In the genomic region with DNA sequence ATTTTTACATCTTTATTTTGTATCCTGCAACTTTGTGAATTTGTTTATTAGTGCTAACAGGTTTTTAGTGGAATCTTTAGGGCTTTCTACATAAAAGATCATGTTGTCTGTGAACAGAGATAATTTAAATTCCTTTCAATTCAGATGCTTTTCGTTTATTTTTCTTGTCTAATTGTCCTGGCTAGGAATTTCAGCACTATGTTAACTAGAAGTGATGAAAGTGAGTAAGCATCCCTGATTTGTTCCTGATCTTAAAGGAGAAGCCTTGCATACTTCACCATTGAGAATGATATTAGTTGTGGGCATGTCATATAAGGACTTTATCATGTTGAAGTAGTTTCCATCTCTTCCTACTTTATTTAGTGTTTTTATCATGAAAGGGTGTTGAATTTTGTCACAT, we compare ENCODE assay signal across 33 cellular contexts. TPM values are rescaled to one million over a fixed set of nuclear protein-coding genes. Genes with fewer than 3 reads are reported as not detected.
"Had no signal": no experiment of that assay in that cellular context is flagged by ENCODE, and none has a peak within 500 bp of the region (broad histone marks: within the 10 kb centered on the region; RNA-seq: fewer than 3 reads in every experiment).

No MANE protein-coding gene starts in this region.

- H3K4me1 ChIP-seq: Peyer's patch had no signal

- H3K9me3 ChIP-seq: ascending aorta, body of pancreas, breast epithelium, Peyer's patch had no signal

- H3K36me3 ChIP-seq: ascending aorta, breast epithelium, MG63, Peyer's patch had no signal

- H3K27me3 ChIP-seq: ascending aorta, body of pancreas, breast epithelium, Peyer's patch had no signal

- H3K27ac ChIP-seq: ascending aorta, breast epithelium, Peyer's patch, RWPE1, SK-N-MC had no signal

- H3K4me3 ChIP-seq: ascending aorta, body of pancreas, breast epithelium, MG63, Peyer's patch, SK-N-MC had no signal

- H3K9me3 Mint-ChIP-seq: activated CD4-positive, alpha-beta T cell treated with anti-CD3 and anti-CD28 coated beads, Interleukin-2, amount 10 ng/mL, durations not matched to agents 24 days and 14 days; activated CD8-positive, alpha-beta T cell treated with anti-CD3 and anti-CD28 coated beads for 36 hours; activated naive CD8-positive, alpha-beta T cell treated with anti-CD3 and anti-CD28 coated beads for 36 hours; activated T-cell treated with anti-CD3 and anti-CD28 coated beads, Interleukin-2, amount 50 U/mL, for 72 hours; activated T-helper 17 cell treated with anti-CD3 and anti-CD28 coated beads, Interleukin-2, amount 50 U/mL, for 72 hours; T-helper 1 cell treated with Interleukin-12 subunit alpha and Interleukin-12 subunit beta and Interleukin-4 antibody, amounts not matched to agents 30 μg/mL and 1 μg/mL, for 36 hours; T-helper 2 cell treated with Interferon-gamma antibody and Interleukin-4, amounts not matched to agents 5 μg/mL and 100 μg/mL, for 36 hours had no signal

- H3K4me1 Mint-ChIP-seq: activated T-helper 17 cell treated with anti-CD3 and anti-CD28 coated beads, Interleukin-2, amount 50 U/mL, for 72 hours had no signal

- H3K4me3 Mint-ChIP-seq: activated CD4-positive, alpha-beta T cell treated with anti-CD3 and anti-CD28 coated beads, Interleukin-2, amount 10 ng/mL, durations not matched to agents 24 days and 14 days; activated CD8-positive, alpha-beta T cell treated with anti-CD3 and anti-CD28 coated beads for 36 hours; activated naive CD8-positive, alpha-beta T cell treated with anti-CD3 and anti-CD28 coated beads for 36 hours; activated T-cell treated with anti-CD3 and anti-CD28 coated beads, Interleukin-2, amount 50 U/mL, for 72 hours; activated T-helper 17 cell treated with anti-CD3 and anti-CD28 coated beads, Interleukin-2, amount 50 U/mL, for 72 hours; T-helper 1 cell treated with Interleukin-12 subunit alpha and Interleukin-12 subunit beta and Interleukin-4 antibody, amounts not matched to agents 30 μg/mL and 1 μg/mL, for 36 hours; T-helper 2 cell treated with Interferon-gamma antibody and Interleukin-4, amounts not matched to agents 5 μg/mL and 100 μg/mL, for 36 hours had no signal

- H3K27ac Mint-ChIP-seq: activated CD4-positive, alpha-beta T cell treated with anti-CD3 and anti-CD28 coated beads, Interleukin-2, amount 10 ng/mL, durations not matched to agents 24 days and 14 days; activated CD8-positive, alpha-beta T cell treated with anti-CD3 and anti-CD28 coated beads for 36 hours; activated naive CD8-positive, alpha-beta T cell treated with anti-CD3 and anti-CD28 coated beads for 36 hours; activated T-cell treated with anti-CD3 and anti-CD28 coated beads, Interleukin-2, amount 50 U/mL, for 72 hours; activated T-helper 17 cell treated with anti-CD3 and anti-CD28 coated beads, Interleukin-2, amount 50 U/mL, for 72 hours; T-helper 1 cell treated with Interleukin-12 subunit alpha and Interleukin-12 subunit beta and Interleukin-4 antibody, amounts not matched to agents 30 μg/mL and 1 μg/mL, for 36 hours; T-helper 2 cell treated with Interferon-gamma antibody and Interleukin-4, amounts not matched to agents 5 μg/mL and 100 μg/mL, for 36 hours had no signal

- DNase-seq: activated CD4-positive, alpha-beta T cell treated with anti-CD3 and anti-CD28 coated beads, Interleukin-2, amount 10 ng/mL, durations not matched to agents 24 days and 14 days; activated CD4-positive, alpha-beta T cell treated with anti-CD3 and anti-CD28 coated beads, Interleukin-2, amount 50 U/mL, for 4 hours; activated CD8-positive, alpha-beta T cell treated with anti-CD3 and anti-CD28 coated beads for 36 hours; activated effector memory CD4-positive, alpha-beta T cell treated with anti-CD3 and anti-CD28 coated beads, Interleukin-2, amount 50 U/mL, for 16 hours; activated naive CD4-positive, alpha-beta T cell; activated naive CD4-positive, alpha-beta T cell treated with anti-CD3 and anti-CD28 coated beads, Interleukin-2, amount 50 U/mL, for 16 hours; activated naive CD8-positive, alpha-beta T cell treated with anti-CD3 and anti-CD28 coated beads for 36 hours; activated T-cell treated with anti-CD3 and anti-CD28 coated beads, Interleukin-2, amount 50 U/mL, for 1 hour; activated T-cell treated with anti-CD3 and anti-CD28 coated beads, Interleukin-2, amount 50 U/mL, for 72 hours; amygdala; body of pancreas; Karpas-422; MG63; NCI-H1048; NCI-H1105 treated with DMSO at 0.1 percent for 48 hours; NCI-H1436; NCI-H1694; NCI-H1930; NCI-H2081 treated with DMSO at 0.1 percent for 48 hours; NCI-H345; NCI-H524 treated with DMSO at 0.1 percent for 48 hours; NK-92 treated with Interleukin-12 subunit alpha and Interleukin-12 subunit beta, amount 100 ng/mL, for 24 hours; PC-3; Peyer's patch; SIG-M5 had no signal

RNA-seq across cellular contexts. Expression of a gene that starts 23.6 kb away (rescaled TPM):
- total RNA-seq: activated CD4-positive, alpha-beta T cell treated with anti-CD3 and anti-CD28 coated beads, Interleukin-2, amount 10 ng/mL, durations not matched to agents 24 days and 14 days; activated CD8-positive, alpha-beta memory T cell treated with anti-CD3 and anti-CD28 coated beads for 36 hours; activated CD8-positive, alpha-beta T cell treated with anti-CD3 and anti-CD28 coated beads for 36 hours; activated naive CD8-positive, alpha-beta T cell treated with anti-CD3 and anti-CD28 coated beads for 36 hours; activated T-helper 17 cell treated with anti-CD3 and anti-CD28 coated beads, Interleukin-2, amount 50 U/mL, for 72 hours; ascending aorta; breast epithelium; PC-3 had no signal
